Comparison of ENCODE assay signal across 9 cellular contexts in genomic region chr14:29536886-29537511, GRCh38.
DNase-seq lines count a peak whose midpoint lies in the region; ATAC-seq and TF ChIP-seq lines count a peak whose summit lies in the region.
"Had no signal": no experiment of that assay in that cellular context is flagged by ENCODE, and none has a peak within 500 bp of the region (broad histone marks: within the 10 kb centered on the region; RNA-seq: fewer than 3 reads in every experiment).

No MANE protein-coding gene starts in this region.

- H3K27me3 Mint-ChIP-seq in T-helper 17 cell, result no peaks in the 10 kb centered on the region

- H3K4me3 Mint-ChIP-seq in T-helper 17 cell, result no peak overlapping the region

- H3K27ac Mint-ChIP-seq in T-helper 17 cell, result no peak overlapping the region

- H3K27ac ChIP-seq in RWPE2 (ENCODE audit: poor library complexity, severe bottlenecking), result no peak overlapping the region
- H3K27ac ChIP-seq: HL-60 had no signal

- ATAC-seq in RWPE2 (ENCODE audit: low read depth), result no peak
- ATAC-seq in omental fat pad (ENCODE audit: low FRiP score), result no peak
- ATAC-seq in HG03175 (IDR thresholded peaks at IDR 0.05; ENCODE audit: unreplicated experiment), result no peak
- ATAC-seq in T-helper 17 cell, result no peak
- no peak for ATAC-seq in GM18505 (IDR thresholded peaks at IDR 0.05; ENCODE audit: unreplicated experiment)

- no peak for DNase-seq in AG09319 (ENCODE audit: extremely low read depth, low read depth)
- peak; percentile 14 for DNase-seq in HS-5 (ENCODE audit: low read depth)
- no peak for DNase-seq in RWPE2 (ENCODE audit: low spot score)
- DNase-seq in inferior parietal cortex (ENCODE audit: extremely low spot score), result peak; percentile 51
- DNase-seq in omental fat pad (ENCODE audit: low spot score), result no peak
- no peak for DNase-seq in T-helper 17 cell

- H3K9me3 ChIP-seq in RWPE2 (ENCODE audit: severe bottlenecking) (no peaks in the 10 kb centered on the region), T-helper 17 cell (ENCODE audit: control insufficient read depth, low read length, poor library complexity, severe bottlenecking) (no peaks in the 10 kb centered on the region)

- TF ChIP-seq POLR2A in GM18505 (IDR thresholded peaks at IDR 0.05; ENCODE audit: borderline replicate concordance, extremely low read depth, insufficient read depth, insufficient read length), result no peak

- no peak overlapping the region for H3K4me3 ChIP-seq in RWPE2 (ENCODE audit: severe bottlenecking)

- no peaks in the 10 kb centered on the region for H3K36me3 Mint-ChIP-seq in T-helper 17 cell (ENCODE audit: low read depth)

- H3K36me3 ChIP-seq in RWPE2 (ENCODE audit: low read depth), result no peaks in the 10 kb centered on the region

- no peaks in the 10 kb centered on the region for H3K4me1 ChIP-seq in RWPE2 (ENCODE audit: insufficient read depth, poor library complexity, severe bottlenecking)

- TF ChIP-seq CTCF in AG09319 (IDR thresholded peaks at IDR 0.05; ENCODE audit: low read depth, low read length), result peak; percentile 43
- TF ChIP-seq CTCF in RWPE2 (IDR thresholded peaks at IDR 0.05; ENCODE audit: poor library complexity, severe bottlenecking), result peak; percentile 88
- no peak for TF ChIP-seq CTCF in omental fat pad (IDR thresholded peaks at IDR 0.05)

- peaks cover 11% of the 10 kb centered on the region for H3K27me3 ChIP-seq in RWPE2 (ENCODE audit: insufficient read depth, poor library complexity, severe bottlenecking)

- no peaks in the 10 kb centered on the region for H3K4me1 Mint-ChIP-seq in T-helper 17 cell

Comparison
In these comparisons a context has a peak if more than half of its experiments do, and no peak if none do; other contexts are left out.
1. DNase-seq: peak in HS-5 (single experiment) and inferior parietal cortex (single experiment); none in AG09319 (single experiment), RWPE2 (single experiment), omental fat pad (single experiment) and T-helper 17 cell (0 of 3).
2. CTCF ChIP-seq: peak in AG09319 (single experiment) and RWPE2 (single experiment); none in omental fat pad (0 of 3).